Comparison of ENCODE assay signal across 1 cellular context in genomic region chr9:137163101-137163661, GRCh38.
TF ChIP-seq lines count a peak whose summit lies in the region.

No MANE protein-coding gene starts in this region.

TF ChIP-seq in H1, 55 proteins besides CTCF, POLR2A, EP300 and RAD21:
- peak; percentile 61 for TF ChIP-seq KDM4A (IDR thresholded peaks at IDR 0.05; ENCODE audit: low read depth, low read length, severe bottlenecking)
- TF ChIP-seq NRF1 (IDR thresholded peaks at IDR 0.05; ENCODE audit: low read depth, low read length): peak; percentile 59
- no peak for TF ChIP-seq SP2 (IDR thresholded peaks at IDR 0.05; ENCODE audit: low read length)
- peak; percentile 29 for TF ChIP-seq ASH2L (IDR thresholded peaks at IDR 0.05; ENCODE audit: low read length)
- 0 out of 2 replicates have a peak, but pooled peaks have one; percentile 18 for TF ChIP-seq GABPA (IDR thresholded peaks at IDR 0.05; ENCODE audit: borderline replicate concordance, insufficient read depth, low read length)
